In genomic region chr10:87646192-87646909, GRCh38 we compare ENCODE assay signal across 11 cellular contexts.
"Had no signal": no experiment of that assay in that cellular context is flagged by ENCODE, and none has a peak within 500 bp of the region (broad histone marks: within the 10 kb centered on the region; RNA-seq: fewer than 3 reads in every experiment).

No MANE protein-coding gene starts in this region.

- H3K4me3 ChIP-seq: sigmoid colon, spleen, stomach, thoracic aorta had no signal

- H3K4me1 ChIP-seq: sigmoid colon, spleen, stomach had no signal

- FAIRE-seq: astrocyte, urothelium cell line had no signal

- H3K27ac ChIP-seq: epithelial cell of prostate, sigmoid colon, spleen, stomach, thoracic aorta had no signal

- H3K36me3 ChIP-seq: sigmoid colon, spleen, stomach, thoracic aorta had no signal

- H3K9me3 ChIP-seq: sigmoid colon, stomach, thoracic aorta had no signal

- DNase-seq: activated CD4-positive, alpha-beta T cell treated with anti-CD3 and anti-CD28 coated beads, Interleukin-2, amount 50 U/mL, for 48 hours; activated T-cell treated with anti-CD3 and anti-CD28 coated beads, Interleukin-2, amount 50 U/mL, for 48 hours; foreskin melanocyte; kidney glomerular epithelial cell; sigmoid colon; spleen; stomach had no signal

- H3K27me3 ChIP-seq: sigmoid colon, spleen, stomach had no signal
